ENCODE assay signal across 27 cellular contexts in genomic region chr21:36261459-36261858, GRCh38.
"Had no signal": no experiment of that assay in that cellular context is flagged by ENCODE, and none has a peak within 500 bp of the region (broad histone marks: within the 10 kb centered on the region; RNA-seq: fewer than 3 reads in every experiment).

No MANE protein-coding gene starts in this region.

- H3K9me3 ChIP-seq: adrenal gland, body of pancreas, psoas muscle, sigmoid colon, suprapubic skin, tibial nerve had no signal

- ATAC-seq: body of pancreas; psoas muscle; stimulated activated effector memory CD8-positive, alpha-beta T cell treated with anti-CD3 and anti-CD28 coated beads, Interleukin-12 subunit alpha, Interleukin-12 subunit beta, amount 100 ng/mL, for 72 hours had no signal

- H3K9me3 Mint-ChIP-seq: naive thymus-derived CD8-positive, alpha-beta T cell; stimulated activated effector memory CD8-positive, alpha-beta T cell treated with anti-CD3 and anti-CD28 coated beads, Interleukin-12 subunit alpha, Interleukin-12 subunit beta, amount 100 ng/mL, for 72 hours had no signal

- DNase-seq: activated CD8-positive, alpha-beta memory T cell treated with anti-CD3 and anti-CD28 coated beads for 24 hours; activated effector memory CD4-positive, alpha-beta T cell treated with Interleukin-2 at 50 U/mL for 16 hours; activated naive CD4-positive, alpha-beta T cell treated with Interleukin-2 at 50 U/mL for 16 hours; adrenal gland; aorta; body of pancreas; dermis blood vessel endothelial cell; effector CD4-positive, alpha-beta T cell; glutamatergic neuron; islet precursor cell; left colon; mammary epithelial cell; midbrain; naive thymus-derived CD8-positive, alpha-beta T cell; nucleus accumbens; psoas muscle; sigmoid colon; small intestine; stimulated activated CD4-positive, alpha-beta T cell treated with anti-CD3 and anti-CD28 coated beads, Interleukin-4, amount 100 ng/mL, for 24 hours; T-helper 9 cell had no signal

- H3K27me3 Mint-ChIP-seq: activated naive CD8-positive, alpha-beta T cell; naive thymus-derived CD8-positive, alpha-beta T cell had no signal

- H3K27ac ChIP-seq: adrenal gland, epithelial cell of prostate, parathyroid adenoma, psoas muscle had no signal

- H3K27me3 ChIP-seq: adrenal gland, body of pancreas, sigmoid colon, suprapubic skin, tibial nerve had no signal

- H3K4me3 Mint-ChIP-seq: neural crest cell had no signal
